Comparison of ENCODE assay signal across 31 cellular contexts in genomic region chr16:21994856-21995465, GRCh38. TPM values are rescaled to one million over a fixed set of nuclear protein-coding genes. Genes with fewer than 3 reads are reported as not detected.
"Had no signal": no experiment of that assay in that cellular context is flagged by ENCODE, and none has a peak within 500 bp of the region (broad histone marks: within the 10 kb centered on the region; RNA-seq: fewer than 3 reads in every experiment).

No MANE protein-coding gene starts in this region.

- H3K36me3 Mint-ChIP-seq: naive thymus-derived CD8-positive, alpha-beta T cell had no signal

- H3K4me1 Mint-ChIP-seq: stimulated activated naive CD8-positive, alpha-beta T cell treated with anti-CD3 and anti-CD28 coated beads, Interleukin-15, amount 100 ng/mL, for 72 hours had no signal

- H3K4me3 ChIP-seq: dorsolateral prefrontal cortex, gastrocnemius medialis, heart right ventricle, mucosa of descending colon, psoas muscle, spleen, testis, tibial nerve, upper lobe of right lung, vagina had no signal

- H3K4me3 Mint-ChIP-seq: naive thymus-derived CD8-positive, alpha-beta T cell; stimulated activated naive B cell treated with anti-CD40 and anti-IgM and Interleukin-4, amounts not matched to agents 10 μg/mL and 1 μg/mL and 100 μg/mL, for 72 hours; stimulated activated naive CD8-positive, alpha-beta T cell treated with anti-CD3 and anti-CD28 coated beads, Interleukin-15, amount 100 ng/mL, for 72 hours had no signal

- H3K36me3 ChIP-seq: gastrocnemius medialis, heart right ventricle, neutrophil, spleen, tibial nerve, upper lobe of right lung, vagina had no signal

- H3K27ac Mint-ChIP-seq: stimulated activated naive B cell treated with anti-CD40 and anti-IgM and Interleukin-4, amounts not matched to agents 10 μg/mL and 1 μg/mL and 100 μg/mL, for 72 hours had no signal

- H3K27me3 ChIP-seq: dorsolateral prefrontal cortex, gastrocnemius medialis, heart right ventricle, neutrophil, spleen, testis, tibial nerve, upper lobe of right lung, vagina had no signal

- H3K27ac ChIP-seq: dorsolateral prefrontal cortex, gastrocnemius medialis, heart right ventricle, neutrophil, psoas muscle, spleen, testis, tibial nerve, upper lobe of right lung, vagina had no signal

- H3K9me3 Mint-ChIP-seq: naive thymus-derived CD8-positive, alpha-beta T cell; stimulated activated naive CD8-positive, alpha-beta T cell treated with anti-CD3 and anti-CD28 coated beads, Interleukin-15, amount 100 ng/mL, for 72 hours had no signal

- H3K9me3 ChIP-seq: gastrocnemius medialis, heart right ventricle, mucosa of descending colon, neutrophil, psoas muscle, spleen, testis, tibial nerve, upper lobe of right lung, vagina had no signal

- ATAC-seq: gastrocnemius medialis; heart right ventricle; left lobe of liver; mucosa of descending colon; naive thymus-derived CD8-positive, alpha-beta T cell; psoas muscle; sciatic nerve; stimulated activated naive B cell treated with anti-CD40 and anti-IgM and Interleukin-4, amounts not matched to agents 10 μg/mL and 1 μg/mL and 100 μg/mL, for 72 hours; stimulated activated naive CD8-positive, alpha-beta T cell treated with anti-CD3 and anti-CD28 coated beads, Interleukin-15, amount 100 ng/mL, for 72 hours; upper lobe of right lung had no signal

- H3K27me3 Mint-ChIP-seq: naive thymus-derived CD8-positive, alpha-beta T cell; stimulated activated naive B cell treated with anti-CD40 and anti-IgM and Interleukin-4, amounts not matched to agents 10 μg/mL and 1 μg/mL and 100 μg/mL, for 72 hours; stimulated activated naive CD8-positive, alpha-beta T cell treated with anti-CD3 and anti-CD28 coated beads, Interleukin-15, amount 100 ng/mL, for 72 hours had no signal

- H3K4me1 ChIP-seq: testis, tibial nerve had no signal

- DNase-seq: cortex of kidney; dorsolateral prefrontal cortex; effector memory CD4-positive, alpha-beta T cell; gastrocnemius medialis; heart right ventricle; hypothalamus; islet precursor cell; mammary epithelial cell; mucosa of descending colon; naive thymus-derived CD8-positive, alpha-beta T cell; psoas muscle; retina; spleen; stimulated activated CD4-positive, alpha-beta T cell treated with anti-CD3 and anti-CD28 coated beads, Interleukin-15, amount 100 ng/mL, for 24 hours; stimulated activated CD4-positive, alpha-beta T cell treated with anti-CD3 and anti-CD28 coated beads, Interleukin-1b, Interleukin-23, amount 100 ng/mL, for 48 hours; stimulated activated CD4-positive, alpha-beta T cell treated with anti-CD3 and anti-CD28 coated beads, Interleukin-4, amount 100 ng/mL, for 24 hours; stimulated activated naive B cell treated with anti-CD40 and anti-IgM and Interleukin-4, amounts not matched to agents 10 μg/mL and 1 μg/mL and 100 μg/mL, for 72 hours; stimulated activated naive CD8-positive, alpha-beta T cell treated with anti-CD3 and anti-CD28 coated beads, Interleukin-15, amount 100 ng/mL, for 72 hours; testis; upper lobe of right lung had no signal

RNA-seq across cellular contexts. Expression of gene PDZD9, which starts 6.0 kb away (rescaled TPM):
- total RNA-seq: epithelial cell of proximal tubule; fibroblast of lung; gastrocnemius medialis; heart right ventricle; left lobe of liver; lower leg skin; mammary epithelial cell; mucosa of descending colon; naive thymus-derived CD8-positive, alpha-beta T cell; osteoblast; psoas muscle; sciatic nerve; skeletal muscle tissue; spleen; subcutaneous adipose tissue; tibial nerve; upper lobe of right lung; vagina had no signal
